Comparison of ENCODE assay signal across 1 cellular context in genomic region chr2:157877761-157878400, GRCh38.
A peak's percentile ranks its signal among the peaks of the same experiment; 100 is the strongest.
TF ChIP-seq lines count a peak whose summit lies in the region.

No MANE protein-coding gene starts in this region.

TF ChIP-seq in IMR-90, 13 proteins besides CTCF, POLR2A, EP300 and RAD21:
- TF ChIP-seq MAFK (IDR thresholded peaks at IDR 0.05; ENCODE audit: low read depth, low read length) (peak; percentile 61; the same call in 1 of the 2 replicates), SMC3 (IDR thresholded peaks at IDR 0.05; ENCODE audit: low read depth, low read length) (no peak)
- TF ChIP-seq, protein P1, sequence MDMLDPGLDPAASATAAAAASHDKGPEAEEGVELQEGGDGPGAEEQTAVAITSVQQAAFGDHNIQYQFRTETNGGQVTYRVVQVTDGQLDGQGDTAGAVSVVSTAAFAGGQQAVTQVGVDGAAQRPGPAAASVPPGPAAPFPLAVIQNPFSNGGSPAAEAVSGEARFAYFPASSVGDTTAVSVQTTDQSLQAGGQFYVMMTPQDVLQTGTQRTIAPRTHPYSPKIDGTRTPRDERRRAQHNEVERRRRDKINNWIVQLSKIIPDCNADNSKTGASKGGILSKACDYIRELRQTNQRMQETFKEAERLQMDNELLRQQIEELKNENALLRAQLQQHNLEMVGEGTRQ (IDR thresholded peaks at IDR 0.05; ENCODE audit: low read depth, low read length) = no peak
